Comparison of ENCODE assay signal across 15 cellular contexts in the genomic region with DNA sequence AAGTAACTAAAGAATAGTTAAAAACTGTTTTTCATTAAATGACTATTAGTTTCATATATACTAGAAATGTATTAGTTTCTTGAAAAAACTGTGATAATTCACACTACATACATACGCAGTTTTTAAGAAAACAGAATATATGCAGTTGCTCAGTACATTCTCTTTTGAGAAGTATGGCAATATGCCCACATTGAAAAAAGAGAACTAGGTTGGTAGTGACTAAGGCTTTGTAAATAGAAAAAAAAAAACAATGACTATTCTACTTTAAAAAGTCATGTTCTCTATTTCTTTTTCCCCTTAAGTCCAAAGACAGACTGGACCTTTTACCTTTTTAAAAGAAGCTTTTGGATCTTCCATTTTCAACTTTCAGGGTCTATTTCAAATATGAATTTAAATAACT. TPM values are rescaled to one million over a fixed set of nuclear protein-coding genes. Genes with fewer than 3 reads are reported as not detected.
A peak's percentile ranks its signal among the peaks of the same experiment; 100 is the strongest.
DNase-seq lines count a peak whose midpoint lies in the region; ATAC-seq and TF ChIP-seq lines count a peak whose summit lies in the region.
"Had no signal": no experiment of that assay in that cellular context is flagged by ENCODE, and none has a peak within 500 bp of the region (broad histone marks: within the 10 kb centered on the region; RNA-seq: fewer than 3 reads in every experiment).

No MANE protein-coding gene starts in this region.

- no peaks in the 10 kb centered on the region for H3K4me1 ChIP-seq in Panc1 (ENCODE audit: control insufficient read depth, insufficient read depth, low read length)

- in situ Hi-C loops in Panc1 (cut with HindIII; ENCODE audit: low pct_unique_long_range_greater_than_20kb, low sequenced_read_pairs) = no loop called here

- peak; percentile 59 for DNase-seq in NOMO-1 treated with DMSO at 0.1 percent for 48 hours (lab: John Stamatoyannopoulos, UW; ENCODE audit: unreplicated experiment)
- DNase-seq in NOMO-1 treated with dmso at 0.1 percent for 144 hours (lab: John Stamatoyannopoulos, UW; ENCODE audit: unreplicated experiment) = no peak
- no peak for DNase-seq in Panc1 (ENCODE audit: low read depth, low spot score)
- peak; percentile 62 for DNase-seq in fibroblast of pulmonary artery (ENCODE audit: low read depth)
- no peak for DNase-seq in stimulated activated naive B cell treated with anti-CD40 and anti-IgM and Interleukin-4, amounts not matched to agents 10 μg/mL and 1 μg/mL and 100 μg/mL, for 72 hours
- DNase-seq in NCI-H1105 (lab: John Stamatoyannopoulos, UW) = no peak
- DNase-seq in activated naive CD4-positive, alpha-beta T cell treated with anti-CD3 and anti-CD28 coated beads for 36 hours = no peak
- no peak for DNase-seq in NCI-H82 treated with DMSO at 0.1 percent for 48 hours (lab: John Stamatoyannopoulos, UW; ENCODE audit: unreplicated experiment)
- DNase-seq: Karpas-422; NCI-H187 treated with DMSO at 0.1 percent for 48 hours; NCI-H524; stimulated activated CD4-positive, alpha-beta T cell treated with anti-CD3 and anti-CD28 coated beads, Interleukin-15, amount 100 ng/mL, for 24 hours; T-helper 1 cell had no signal

- no peaks in the 10 kb centered on the region for H3K27me3 ChIP-seq in Panc1 (ENCODE audit: control insufficient read depth, insufficient read depth, low read length)

- H3K4me1 Mint-ChIP-seq in stimulated activated naive B cell treated with anti-CD40 and anti-IgM and Interleukin-4, amounts not matched to agents 10 μg/mL and 1 μg/mL and 100 μg/mL, for 72 hours = peaks cover 4 to 6% of the 10 kb centered on the region in 2 donors
- H3K4me1 Mint-ChIP-seq in activated naive CD4-positive, alpha-beta T cell treated with anti-CD3 and anti-CD28 coated beads for 36 hours (ENCODE audit: low read depth) = peaks cover 6% of the 10 kb centered on the region

- H3K36me3 Mint-ChIP-seq in stimulated activated naive B cell treated with anti-CD40 and anti-IgM and Interleukin-4, amounts not matched to agents 10 μg/mL and 1 μg/mL and 100 μg/mL, for 72 hours = peaks cover 35 to 42% of the 10 kb centered on the region in 2 donors
- peaks cover 25% of the 10 kb centered on the region for H3K36me3 Mint-ChIP-seq in activated naive CD4-positive, alpha-beta T cell treated with anti-CD3 and anti-CD28 coated beads for 36 hours (ENCODE audit: low read depth)

- POLR2A ChIA-PET in Panc1 (lab: Charles Lee) = interaction anchor here (0.6 kb wide), 2 partner anchors 12 to 291 kb away, joined by 4 to 5 read pairs; no protein-coding TSS in a partner anchor

- H3K4me3 ChIP-seq in Panc1 (ENCODE audit: low read depth in 2 of 2, low read length in 2 of 2) = no peak overlapping the region
- H3K4me3 ChIP-seq in fibroblast of pulmonary artery (replicated peaks; ENCODE audit: low read depth, low read length) = no peak overlapping the region

- no peaks in the 10 kb centered on the region for H3K9me3 ChIP-seq in Panc1 (ENCODE audit: control insufficient read depth, insufficient read depth, low read depth, low read length)

- H3K27me3 Mint-ChIP-seq in stimulated activated naive B cell treated with anti-CD40 and anti-IgM and Interleukin-4, amounts not matched to agents 10 μg/mL and 1 μg/mL and 100 μg/mL, for 72 hours = no peaks in the 10 kb centered on the region
- no peaks in the 10 kb centered on the region for H3K27me3 Mint-ChIP-seq in activated naive CD4-positive, alpha-beta T cell treated with anti-CD3 and anti-CD28 coated beads for 36 hours (ENCODE audit: low read depth)

- CTCF ChIA-PET in Panc1 (lab: Charles Lee) = interaction anchor here (0.6 kb wide), 1 partner anchor 29 kb away, joined by 4 read pairs; no protein-coding TSS in a partner anchor
- CTCF ChIA-PET in activated naive CD4-positive, alpha-beta T cell treated with anti-CD3 and anti-CD28 coated beads for 36 hours (lab: Charles Lee) = interaction anchor here (0.7 kb wide), 1 partner anchor 816 kb away, joined by 5 read pairs; no protein-coding TSS in a partner anchor

- peaks cover 34% of the 10 kb centered on the region for H3K36me3 ChIP-seq in Panc1 (ENCODE audit: control insufficient read depth, insufficient read depth, low read length)

- BruUV-seq in Panc1 (replicated peaks; lab: Mats Ljungman, UMichigan) = TSS peak; percentile 44

- TF ChIP-seq CTCF in Panc1 (IDR thresholded peaks at IDR 0.05) (no peak), fibroblast of pulmonary artery (IDR thresholded peaks at IDR 0.05; ENCODE audit: low read length, missing control alignments) (no peak)

- no peak for ATAC-seq in Panc1
- no peak for ATAC-seq in stimulated activated naive B cell treated with anti-CD40 and anti-IgM and Interleukin-4, amounts not matched to agents 10 μg/mL and 1 μg/mL and 100 μg/mL, for 72 hours (replicated peaks)

- no peak overlapping the region for H3K27ac ChIP-seq in Panc1 (ENCODE audit: low read length)
- H3K27ac ChIP-seq: 22Rv1, HL-60 had no signal

- H3K27ac Mint-ChIP-seq in stimulated activated naive B cell treated with anti-CD40 and anti-IgM and Interleukin-4, amounts not matched to agents 10 μg/mL and 1 μg/mL and 100 μg/mL, for 72 hours = peak overlapping the region; percentile 39
- H3K27ac Mint-ChIP-seq in activated naive CD4-positive, alpha-beta T cell treated with anti-CD3 and anti-CD28 coated beads for 36 hours = no peak overlapping the region

- H3K9me3 Mint-ChIP-seq in stimulated activated naive B cell treated with anti-CD40 and anti-IgM and Interleukin-4, amounts not matched to agents 10 μg/mL and 1 μg/mL and 100 μg/mL, for 72 hours = no peaks in the 10 kb centered on the region
- no peaks in the 10 kb centered on the region for H3K9me3 Mint-ChIP-seq in activated naive CD4-positive, alpha-beta T cell treated with anti-CD3 and anti-CD28 coated beads for 36 hours

- intact Hi-C loops in Panc1 (cut with micrococcal nuclease; ENCODE audit: unreplicated experiment) = no loop called here
- intact Hi-C loops in activated naive CD4-positive, alpha-beta T cell treated with anti-CD3 and anti-CD28 coated beads for 36 hours (cut with micrococcal nuclease) = no loop called here

- no peak overlapping the region for H3K4me3 Mint-ChIP-seq in stimulated activated naive B cell treated with anti-CD40 and anti-IgM and Interleukin-4, amounts not matched to agents 10 μg/mL and 1 μg/mL and 100 μg/mL, for 72 hours
- no peak overlapping the region for H3K4me3 Mint-ChIP-seq in activated naive CD4-positive, alpha-beta T cell treated with anti-CD3 and anti-CD28 coated beads for 36 hours

RNA-seq across cellular contexts. Expression of gene SNX6, which starts 25.0 kb away (rescaled TPM):
- 50.9 TPM for total RNA-seq in Panc1 (2021; ENCODE audit: unreplicated experiment)
- polyA plus RNA-seq in Panc1 (2012; ENCODE audit: insufficient read length) = 31.9 TPM
- 10 to 100 TPM; 73.9 to 74.3 TPM for total RNA-seq in activated naive CD4-positive, alpha-beta T cell treated with anti-CD3 and anti-CD28 coated beads for 36 hours

Comparison
In these comparisons a context has a peak if more than half of its experiments do, and no peak if none do; other contexts are left out.
1. DNase-seq: peak in NOMO-1 treated with DMSO at 0.1 percent for 48 hours (single experiment) and fibroblast of pulmonary artery (single experiment); none in NOMO-1 treated with dmso at 0.1 percent for 144 hours (single experiment), Panc1 (single experiment), stimulated activated naive B cell treated with anti-CD40 and anti-IgM and Interleukin-4, amounts not matched to agents 10 μg/mL and 1 μg/mL and 100 μg/mL, for 72 hours (single experiment), NCI-H1105 (single experiment), activated naive CD4-positive, alpha-beta T cell treated with anti-CD3 and anti-CD28 coated beads for 36 hours (single experiment) and NCI-H82 treated with DMSO at 0.1 percent for 48 hours (single experiment).